18 cellular contexts compared by ENCODE assay signal in the genomic region with DNA sequence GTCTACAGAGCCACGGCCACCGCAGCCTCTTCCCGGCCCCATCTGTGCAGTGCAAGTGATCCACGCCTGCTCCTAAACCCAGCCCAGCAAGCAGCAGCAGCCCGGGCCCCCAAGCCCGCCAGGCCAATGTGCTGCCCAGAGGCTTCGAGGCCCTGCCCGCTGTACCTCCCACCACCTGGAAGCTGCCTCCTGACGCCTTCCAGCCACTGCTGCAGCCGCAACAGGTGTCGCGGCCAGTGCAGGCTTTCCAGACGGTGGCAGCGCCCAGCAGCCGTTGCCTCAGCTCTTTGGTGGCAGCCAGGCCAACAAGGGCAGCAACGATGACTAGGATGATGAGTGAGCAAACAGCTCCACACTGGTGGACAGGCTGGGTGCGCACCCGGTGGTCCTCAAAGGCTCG.
"Had no signal": no experiment of that assay in that cellular context is flagged by ENCODE, and none has a peak within 500 bp of the region (broad histone marks: within the 10 kb centered on the region; RNA-seq: fewer than 3 reads in every experiment).

No MANE protein-coding gene starts in this region.

- H3K4me3 ChIP-seq: left ventricle myocardium inferior, neural progenitor cell, ovary, psoas muscle, right atrium auricular region, skin epidermis, transverse colon, uterus had no signal

- H3K4me1 ChIP-seq: left ventricle myocardium inferior, neural progenitor cell, psoas muscle, right atrium auricular region, transverse colon, uterus had no signal

- H3K9me3 ChIP-seq: left ventricle myocardium inferior, ovary, psoas muscle, right atrium auricular region, transverse colon, uterus had no signal

- H3K36me3 ChIP-seq: left ventricle myocardium inferior, neural progenitor cell, ovary, right atrium auricular region, transverse colon, uterus had no signal

- DNase-seq: activated CD4-positive, alpha-beta T cell treated with anti-CD3 and anti-CD28 coated beads, Interleukin-2, amount 10 ng/mL, durations not matched to agents 7 days and 5 days; activated CD8-positive, alpha-beta memory T cell treated with anti-CD3 and anti-CD28 coated beads, Interleukin-2, amount 10 ng/mL, durations not matched to agents 7 days and 5 days; activated effector memory CD4-positive, alpha-beta T cell treated with anti-CD3 and anti-CD28 coated beads, Interleukin-2, amount 50 U/mL, for 16 hours; activated T-cell treated with anti-CD3 and anti-CD28 coated beads for 4 hours; effector CD4-positive, alpha-beta T cell; left ventricle myocardium inferior; naive thymus-derived CD8-positive, alpha-beta T cell; ovary; psoas muscle; stimulated activated CD4-positive, alpha-beta T cell treated with anti-CD3 and anti-CD28 coated beads, Interleukin-2, amount 100 ng/mL, for 24 hours; T-helper 2 cell; uterus had no signal

- H3K27ac ChIP-seq: left ventricle myocardium inferior, neural progenitor cell, ovary, psoas muscle, right atrium auricular region, skin epidermis, transverse colon, uterus had no signal

- H3K27me3 ChIP-seq: neural progenitor cell, ovary, right atrium auricular region, transverse colon, uterus had no signal

- ATAC-seq: activated CD4-positive, CD25-positive, alpha-beta regulatory T cell treated with anti-CD3 and anti-CD28 coated beads, Interleukin-2, amount 50 U/mL, for 24 hours; activated CD8-positive, alpha-beta T cell treated with anti-CD3 and anti-CD28 coated beads for 36 hours; naive thymus-derived CD8-positive, alpha-beta T cell had no signal
